ENCODE assay signal across 1 cellular context in genomic region chr17:39450847-39451581, GRCh38.
TF ChIP-seq lines count a peak whose summit lies in the region.

A gene with protein sequence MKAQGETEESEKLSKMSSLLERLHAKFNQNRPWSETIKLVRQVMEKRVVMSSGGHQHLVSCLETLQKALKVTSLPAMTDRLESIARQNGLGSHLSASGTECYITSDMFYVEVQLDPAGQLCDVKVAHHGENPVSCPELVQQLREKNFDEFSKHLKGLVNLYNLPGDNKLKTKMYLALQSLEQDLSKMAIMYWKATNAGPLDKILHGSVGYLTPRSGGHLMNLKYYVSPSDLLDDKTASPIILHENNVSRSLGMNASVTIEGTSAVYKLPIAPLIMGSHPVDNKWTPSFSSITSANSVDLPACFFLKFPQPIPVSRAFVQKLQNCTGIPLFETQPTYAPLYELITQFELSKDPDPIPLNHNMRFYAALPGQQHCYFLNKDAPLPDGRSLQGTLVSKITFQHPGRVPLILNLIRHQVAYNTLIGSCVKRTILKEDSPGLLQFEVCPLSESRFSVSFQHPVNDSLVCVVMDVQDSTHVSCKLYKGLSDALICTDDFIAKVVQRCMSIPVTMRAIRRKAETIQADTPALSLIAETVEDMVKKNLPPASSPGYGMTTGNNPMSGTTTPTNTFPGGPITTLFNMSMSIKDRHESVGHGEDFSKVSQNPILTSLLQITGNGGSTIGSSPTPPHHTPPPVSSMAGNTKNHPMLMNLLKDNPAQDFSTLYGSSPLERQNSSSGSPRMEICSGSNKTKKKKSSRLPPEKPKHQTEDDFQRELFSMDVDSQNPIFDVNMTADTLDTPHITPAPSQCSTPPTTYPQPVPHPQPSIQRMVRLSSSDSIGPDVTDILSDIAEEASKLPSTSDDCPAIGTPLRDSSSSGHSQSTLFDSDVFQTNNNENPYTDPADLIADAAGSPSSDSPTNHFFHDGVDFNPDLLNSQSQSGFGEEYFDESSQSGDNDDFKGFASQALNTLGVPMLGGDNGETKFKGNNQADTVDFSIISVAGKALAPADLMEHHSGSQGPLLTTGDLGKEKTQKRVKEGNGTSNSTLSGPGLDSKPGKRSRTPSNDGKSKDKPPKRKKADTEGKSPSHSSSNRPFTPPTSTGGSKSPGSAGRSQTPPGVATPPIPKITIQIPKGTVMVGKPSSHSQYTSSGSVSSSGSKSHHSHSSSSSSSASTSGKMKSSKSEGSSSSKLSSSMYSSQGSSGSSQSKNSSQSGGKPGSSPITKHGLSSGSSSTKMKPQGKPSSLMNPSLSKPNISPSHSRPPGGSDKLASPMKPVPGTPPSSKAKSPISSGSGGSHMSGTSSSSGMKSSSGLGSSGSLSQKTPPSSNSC (N-terminal part only) (minus strand): TSS chr17:39451263. CDS start chr17:39451062, 201 bp downstream.

TF ChIP-seq in GM12878, 131 proteins besides CTCF, POLR2A, EP300 and RAD21 (continued from another document and continues in another):
- TF ChIP-seq ZNF687 (IDR thresholded peaks at IDR 0.05) (no peak), MEF2B (IDR thresholded peaks at IDR 0.05; ENCODE audit: partially characterized antibody, poor library complexity, severe bottlenecking) (peak; percentile 37), IRF3 (IDR thresholded peaks at IDR 0.05) (no peak), POLR2AphosphoS5 (IDR thresholded peaks at IDR 0.05; ENCODE audit: low read length) (peak; percentile 96), PML (IDR thresholded peaks at IDR 0.05; ENCODE audit: low read length) (peak; percentile 86), RELA (IDR thresholded peaks at IDR 0.05; ENCODE audit: borderline replicate concordance, partially characterized antibody) (no peak), NR2C1 (IDR thresholded peaks at IDR 0.05) (no peak), SREBF1 (IDR thresholded peaks at IDR 0.05; ENCODE audit: low read length) (no peak), YBX1 (IDR thresholded peaks at IDR 0.05) (no peak), BHLHE40 (IDR thresholded peaks at IDR 0.05; ENCODE audit: borderline replicate concordance in 1 of 2, low read depth in 2 of 2, low read length in 1 of 2) (no peak), NFIC (IDR thresholded peaks at IDR 0.05; ENCODE audit: low read depth, low read length) (peak; percentile 22; the same call in 1 of the 2 replicates), CHD4 (IDR thresholded peaks at IDR 0.05) (no peak), NBN (IDR thresholded peaks at IDR 0.05) (0 out of 2 replicates have a peak, but pooled peaks have one; percentile 54), STAT3 (IDR thresholded peaks at IDR 0.05; ENCODE audit: low read depth, low read length) (no peak), SREBF2 (IDR thresholded peaks at IDR 0.05; ENCODE audit: low read length) (no peak), LARP7 (IDR thresholded peaks at IDR 0.05) (no peak), MYB (IDR thresholded peaks at IDR 0.05; ENCODE audit: borderline replicate concordance, low read depth, low read length) (no peak), ATF2 (IDR thresholded peaks at IDR 0.05; ENCODE audit: low read length) (peak; percentile 39; the same call in 1 of the 2 replicates), HDAC2 (IDR thresholded peaks at IDR 0.05) (no peak; the same call in 1 of the 2 replicates), KAT2A (conservative IDR thresholded peaks at IDR 0.05; ENCODE audit: control insufficient read depth, low read depth, low read length) (no peak), YY1 (IDR thresholded peaks at IDR 0.05; ENCODE audit: low read depth, low read length) (peak; percentile 97), HCFC1 (IDR thresholded peaks at IDR 0.05; ENCODE audit: low read length) (peak; percentile 53), PAX5 (IDR thresholded peaks at IDR 0.05; ENCODE audit: borderline replicate concordance, low read depth, low read length) (no peak), STAT1 (conservative IDR thresholded peaks at IDR 0.05) (no peak; the same call in 1 of the 2 replicates), RAD51 (IDR thresholded peaks at IDR 0.05) (no peak), JUNB (IDR thresholded peaks at IDR 0.05) (no peak), SMAD5 (IDR thresholded peaks at IDR 0.05; ENCODE audit: low read depth) (peak; percentile 86), ESRRA (IDR thresholded peaks at IDR 0.05; ENCODE audit: low read length) (no peak), NR2C2 (IDR thresholded peaks at IDR 0.05; ENCODE audit: borderline replicate concordance, control insufficient read depth, insufficient read length, low read depth) (no peak), PBX3 (IDR thresholded peaks at IDR 0.05; ENCODE audit: insufficient replicate concordance, low read depth, low read length) (no peak), BRCA1 (IDR thresholded peaks at IDR 0.05; ENCODE audit: low read depth, low read length) (peak; percentile 89), ETV6 (conservative IDR thresholded peaks at IDR 0.05 in 1 of 2, IDR thresholded peaks at IDR 0.05 in 1 of 2; ENCODE audit: borderline replicate concordance in 1 of 2, low read depth in 1 of 2) (no peak), ZBTB33 (IDR thresholded peaks at IDR 0.05) (no peak), MAX (IDR thresholded peaks at IDR 0.05; ENCODE audit: low read depth, low read length) (no peak), GABPA (IDR thresholded peaks at IDR 0.05; ENCODE audit: low read depth) (no peak), BCL11A (IDR thresholded peaks at IDR 0.05; ENCODE audit: low read depth, low read length) (no peak)
- TF ChIP-seq, protein P1, sequence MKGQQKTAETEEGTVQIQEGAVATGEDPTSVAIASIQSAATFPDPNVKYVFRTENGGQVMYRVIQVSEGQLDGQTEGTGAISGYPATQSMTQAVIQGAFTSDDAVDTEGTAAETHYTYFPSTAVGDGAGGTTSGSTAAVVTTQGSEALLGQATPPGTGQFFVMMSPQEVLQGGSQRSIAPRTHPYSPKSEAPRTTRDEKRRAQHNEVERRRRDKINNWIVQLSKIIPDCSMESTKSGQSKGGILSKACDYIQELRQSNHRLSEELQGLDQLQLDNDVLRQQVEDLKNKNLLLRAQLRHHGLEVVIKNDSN (IDR thresholded peaks at IDR 0.05; ENCODE audit: borderline replicate concordance, extremely low read length, insufficient read depth, low read depth, low read length), result no peak
- TF ChIP-seq, protein P2, sequence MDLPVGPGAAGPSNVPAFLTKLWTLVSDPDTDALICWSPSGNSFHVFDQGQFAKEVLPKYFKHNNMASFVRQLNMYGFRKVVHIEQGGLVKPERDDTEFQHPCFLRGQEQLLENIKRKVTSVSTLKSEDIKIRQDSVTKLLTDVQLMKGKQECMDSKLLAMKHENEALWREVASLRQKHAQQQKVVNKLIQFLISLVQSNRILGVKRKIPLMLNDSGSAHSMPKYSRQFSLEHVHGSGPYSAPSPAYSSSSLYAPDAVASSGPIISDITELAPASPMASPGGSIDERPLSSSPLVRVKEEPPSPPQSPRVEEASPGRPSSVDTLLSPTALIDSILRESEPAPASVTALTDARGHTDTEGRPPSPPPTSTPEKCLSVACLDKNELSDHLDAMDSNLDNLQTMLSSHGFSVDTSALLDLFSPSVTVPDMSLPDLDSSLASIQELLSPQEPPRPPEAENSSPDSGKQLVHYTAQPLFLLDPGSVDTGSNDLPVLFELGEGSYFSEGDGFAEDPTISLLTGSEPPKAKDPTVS (IDR thresholded peaks at IDR 0.05; ENCODE audit: low read depth, low read length), result no peak
- TF ChIP-seq, protein P3, sequence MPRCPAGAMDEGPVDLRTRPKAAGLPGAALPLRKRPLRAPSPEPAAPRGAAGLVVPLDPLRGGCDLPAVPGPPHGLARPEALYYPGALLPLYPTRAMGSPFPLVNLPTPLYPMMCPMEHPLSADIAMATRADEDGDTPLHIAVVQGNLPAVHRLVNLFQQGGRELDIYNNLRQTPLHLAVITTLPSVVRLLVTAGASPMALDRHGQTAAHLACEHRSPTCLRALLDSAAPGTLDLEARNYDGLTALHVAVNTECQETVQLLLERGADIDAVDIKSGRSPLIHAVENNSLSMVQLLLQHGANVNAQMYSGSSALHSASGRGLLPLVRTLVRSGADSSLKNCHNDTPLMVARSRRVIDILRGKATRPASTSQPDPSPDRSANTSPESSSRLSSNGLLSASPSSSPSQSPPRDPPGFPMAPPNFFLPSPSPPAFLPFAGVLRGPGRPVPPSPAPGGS (IDR thresholded peaks at IDR 0.05; ENCODE audit: borderline replicate concordance, insufficient read depth, low read depth, low read length, poor library complexity, severe bottlenecking), result no peak
